8 cellular contexts compared by ENCODE assay signal in the genomic region with DNA sequence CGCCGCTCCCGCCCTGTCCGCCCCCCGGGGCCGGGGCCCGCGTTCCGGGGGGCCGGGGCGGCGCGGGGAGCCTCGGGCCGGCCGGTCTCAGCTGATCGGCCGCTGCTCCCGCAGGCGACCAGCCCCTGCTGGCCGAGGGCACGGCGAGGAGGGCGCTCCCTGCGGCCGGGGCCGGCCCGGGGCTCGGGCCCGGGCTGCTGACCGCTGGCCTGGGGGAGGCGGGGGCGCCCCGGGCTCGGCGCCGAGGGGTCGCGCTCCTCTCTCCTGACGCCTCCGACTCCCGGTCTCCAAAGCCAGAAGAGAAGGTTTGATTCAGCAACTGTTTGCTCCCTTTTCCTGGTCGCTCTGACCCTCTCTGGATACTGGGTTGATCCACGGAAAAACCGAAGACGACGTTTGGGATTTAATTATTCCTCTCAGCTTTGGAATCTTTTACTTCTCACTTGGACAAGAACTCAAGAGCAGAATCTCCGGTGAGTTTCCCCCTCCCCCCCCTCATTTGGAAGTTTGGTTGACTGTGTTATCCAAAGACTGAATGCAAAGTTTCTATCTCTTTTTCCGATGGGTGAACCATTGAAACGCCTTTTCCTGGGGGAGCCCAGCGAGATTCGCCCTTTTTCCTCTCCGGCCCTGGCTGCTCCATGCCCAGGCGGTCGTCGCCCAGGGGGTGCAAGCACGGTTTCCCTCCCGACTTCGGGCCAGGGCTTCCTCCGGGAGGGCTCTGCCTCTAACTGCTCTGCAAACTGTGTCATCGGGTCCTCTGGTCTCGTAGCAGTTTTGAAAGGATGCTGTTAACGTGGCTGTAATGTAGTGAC. TPM values are rescaled to one million over a fixed set of nuclear protein-coding genes. Genes with fewer than 3 reads are reported as not detected.
A peak's percentile ranks its signal among the peaks of the same experiment; 100 is the strongest.
DNase-seq lines count a peak whose midpoint lies in the region; ATAC-seq and TF ChIP-seq lines count a peak whose summit lies in the region.

No MANE protein-coding gene starts in this region.

- H3K4me1 ChIP-seq in OCI-LY3 (ENCODE audit: low read length) (peaks cover 43% of the 10 kb centered on the region), iPS-15b (ENCODE audit: control insufficient read depth, insufficient read depth, low read length) (peaks cover 8% of the 10 kb centered on the region), sigmoid colon (peaks cover 0 to 50% (median 41%) of the 10 kb centered on the region in 4 donors)

- no peak overlapping the region for H2AFZ ChIP-seq in OCI-LY3 (ENCODE audit: low read depth, low read length)

- 1% methylated on average over 63 of the region's 63 CpGs for WGBS in sigmoid colon, 2 donors

- peak; percentile 73 for DNase-seq in activated effector memory CD4-positive, alpha-beta T cell treated with anti-CD3 and anti-CD28 coated beads, Interleukin-2, amount 50 U/mL, for 16 hours
- no peak for DNase-seq in activated effector memory CD4-positive, alpha-beta T cell treated with Interleukin-2 at 50 U/mL for 16 hours
- DNase-seq in sigmoid colon: peak; percentile 63

- H3K9me3 ChIP-seq in OCI-LY3 (ENCODE audit: insufficient read depth, low read length) (no peaks in the 10 kb centered on the region), iPS-15b (ENCODE audit: control insufficient read depth, insufficient read depth, low read length) (no peaks in the 10 kb centered on the region), sigmoid colon (no peaks in the 10 kb centered on the region)

- H3K79me2 ChIP-seq in OCI-LY3 (ENCODE audit: low read length): peaks cover 71% of the 10 kb centered on the region

- H3K27me3 ChIP-seq in OCI-LY3 (ENCODE audit: low read depth, low read length): no peaks in the 10 kb centered on the region
- peaks cover 4% of the 10 kb centered on the region for H3K27me3 ChIP-seq in iPS-15b (ENCODE audit: control insufficient read depth, insufficient read depth, low read length)
- H3K27me3 ChIP-seq in sigmoid colon: no peaks in the 10 kb centered on the region

- H3K9ac ChIP-seq in OCI-LY3 (ENCODE audit: low read length): peak overlapping the region; percentile 90
- H3K9ac ChIP-seq in iPS-15b (ENCODE audit: low read depth, low read length): peak overlapping the region; percentile 90

- ATAC-seq in HG02610 (IDR thresholded peaks at IDR 0.05; ENCODE audit: unreplicated experiment) (peak; percentile 9), GM21576 (IDR thresholded peaks at IDR 0.05; ENCODE audit: unreplicated experiment) (no peak)

- H3K4me3 ChIP-seq in OCI-LY3 (ENCODE audit: low read length) (peak overlapping the region; percentile 84), iPS-15b (ENCODE audit: low read depth, low read length) (peak overlapping the region; percentile 93), sigmoid colon (peak overlapping the region; percentile 78 to 97 (median 96))

- TF ChIP-seq POLR2A in sigmoid colon (IDR thresholded peaks at IDR 0.05): no peak

- intact Hi-C loops in sigmoid colon (cut with DNase I): loop anchor here (2.0 to 10.0 kb wide), 3 partner anchors 48 to 685 kb away; no protein-coding TSS in a partner anchor

- H3K4me2 ChIP-seq in OCI-LY3 (ENCODE audit: low read length): peak overlapping the region; percentile 81

- H3K27ac ChIP-seq in OCI-LY3 (ENCODE audit: low read length) (peak overlapping the region; percentile 90), angular gyrus (ENCODE audit: low read depth, low read length) (peak overlapping the region; percentile 48), sigmoid colon (peak overlapping the region; percentile 94 to 99 (median 98))

- H4K20me1 ChIP-seq in OCI-LY3 (ENCODE audit: insufficient read depth, low read length): peaks cover 32% of the 10 kb centered on the region

- H3K36me3 ChIP-seq in OCI-LY3 (replicated peaks; ENCODE audit: low read depth, low read length) (peaks cover 25% of the 10 kb centered on the region), iPS-15b (ENCODE audit: control insufficient read depth, insufficient read depth, low read length) (peaks cover 2% of the 10 kb centered on the region), sigmoid colon (no peaks in the 10 kb centered on the region)

- TF ChIP-seq EP300 in sigmoid colon (IDR thresholded peaks at IDR 0.05): no peak

- TF ChIP-seq CTCF in OCI-LY3 (IDR thresholded peaks at IDR 0.05; ENCODE audit: low read depth, low read length) (no peak), sigmoid colon (IDR thresholded peaks at IDR 0.05) (no peak)

RNA-seq across cellular contexts. Expression of a gene that starts 0.7 kb away (rescaled TPM):
- 10 to 100 TPM; 25.0 to 67.3 (median 35.7) TPM for total RNA-seq in sigmoid colon
- polyA plus RNA-seq in sigmoid colon: 10 to 100 TPM; 15.6 to 51.5 (median 20.8) TPM

Comparison
In these comparisons a context has a peak if more than half of its experiments do, and no peak if none do; other contexts are left out.
1. H3K27ac ChIP-seq: peak in every context shown above with its lines; median percentile 98 in sigmoid colon; 90 in OCI-LY3; 48 in angular gyrus.